Comparison of ENCODE assay signal across 12 cellular contexts in genomic region chr5:68303038-68303738, GRCh38.
DNase-seq lines count a peak whose midpoint lies in the region; ATAC-seq and TF ChIP-seq lines count a peak whose summit lies in the region.
"Had no signal": no experiment of that assay in that cellular context is flagged by ENCODE, and none has a peak within 500 bp of the region (broad histone marks: within the 10 kb centered on the region; RNA-seq: fewer than 3 reads in every experiment).

No MANE protein-coding gene starts in this region.

- H3K9me3 Mint-ChIP-seq in endodermal cell: no peaks in the 10 kb centered on the region
- H3K9me3 Mint-ChIP-seq: dendritic cell treated with granulocyte-macrophage colony-stimulating factor and Interleukin-4, amounts not matched to agents 40 ng/mL and 50 ng/mL, for 4 days had no signal

- DNase-seq in GM04504 (ENCODE audit: low read depth) (peak; percentile 19), NCI-H69 (lab: John Stamatoyannopoulos, UW) (peak; percentile 62), left ventricle myocardium inferior (no peak), Ammon's horn (ENCODE audit: low spot score) (no peak), NCI-H1092 (lab: John Stamatoyannopoulos, UW) (no peak), NCI-H2029 (lab: John Stamatoyannopoulos, UW) (no peak), endodermal cell (no peak)
- DNase-seq: NCI-H345 had no signal

- intact Hi-C loops in left ventricle myocardium inferior (cut with micrococcal nuclease): no loop called here

- no peak overlapping the region for H3K9ac ChIP-seq in endodermal cell (ENCODE audit: extremely low read depth, low read length, poor library complexity, severe bottlenecking)

- H3K4me3 Mint-ChIP-seq in endodermal cell: no peak overlapping the region
- H3K4me3 Mint-ChIP-seq: dendritic cell treated with granulocyte-macrophage colony-stimulating factor and Interleukin-4, amounts not matched to agents 40 ng/mL and 50 ng/mL, for 4 days had no signal

- WGBS in endodermal cell (ENCODE audit: insufficient coverage in 1 of 2, insufficient read length in 1 of 2), 2 experiments: 69 to 100% methylated on average over 1 to 2 of the region's 3 CpGs

- no peak overlapping the region for H3K27ac Mint-ChIP-seq in endodermal cell
- H3K27ac Mint-ChIP-seq: dendritic cell treated with granulocyte-macrophage colony-stimulating factor and Interleukin-4, amounts not matched to agents 40 ng/mL and 50 ng/mL, for 4 days had no signal

- no peaks in the 10 kb centered on the region for H3K27me3 Mint-ChIP-seq in endodermal cell (ENCODE audit: insufficient read depth)
- H3K27me3 Mint-ChIP-seq: dendritic cell treated with granulocyte-macrophage colony-stimulating factor and Interleukin-4, amounts not matched to agents 40 ng/mL and 50 ng/mL, for 4 days had no signal

- H3K27me3 ChIP-seq in left ventricle myocardium inferior (ENCODE audit: low read depth) (no peaks in the 10 kb centered on the region), endodermal cell (ENCODE audit: control insufficient read depth, insufficient read depth, low read length, poor library complexity, severe bottlenecking) (no peaks in the 10 kb centered on the region)
- H3K27me3 ChIP-seq: vagina had no signal

- H3K4me1 Mint-ChIP-seq in endodermal cell: peaks cover 17% of the 10 kb centered on the region

- no peak overlapping the region for H3K4me3 ChIP-seq in left ventricle myocardium inferior
- H3K4me3 ChIP-seq in endodermal cell (ENCODE audit: low read length): no peak overlapping the region
- H3K4me3 ChIP-seq: vagina had no signal

- peak; percentile 85 for ATAC-seq in GM21423 (IDR thresholded peaks at IDR 0.05; ENCODE audit: unreplicated experiment)

- H3K36me3 Mint-ChIP-seq in endodermal cell (ENCODE audit: low read depth): peaks cover 17% of the 10 kb centered on the region

- peaks cover 25% of the 10 kb centered on the region for H3K4me1 ChIP-seq in left ventricle myocardium inferior
- H3K4me1 ChIP-seq in endodermal cell (ENCODE audit: control insufficient read depth, insufficient read depth, low read length): peaks cover 7% of the 10 kb centered on the region
- H3K4me1 ChIP-seq: vagina had no signal

- no peaks in the 10 kb centered on the region for H3K9me3 ChIP-seq in left ventricle myocardium inferior (replicated peaks)
- H3K9me3 ChIP-seq in endodermal cell (ENCODE audit: control insufficient read depth, low read length): no peaks in the 10 kb centered on the region
- H3K9me3 ChIP-seq: vagina had no signal

- TF ChIP-seq CTCF in left ventricle myocardium inferior (IDR thresholded peaks at IDR 0.05; ENCODE audit: borderline replicate concordance): no peak
- TF ChIP-seq CTCF in endodermal cell (conservative IDR thresholded peaks at IDR 0.05): no peak

- H3K27ac ChIP-seq in left ventricle myocardium inferior (replicated peaks) (peak overlapping the region; percentile 11), endodermal cell (ENCODE audit: low read depth, low read length) (no peak overlapping the region)
- H3K27ac ChIP-seq: vagina, VCaP had no signal

- H3K36me3 ChIP-seq in left ventricle myocardium inferior (peaks cover 16% of the 10 kb centered on the region), endodermal cell (ENCODE audit: control insufficient read depth, insufficient read depth, low read length) (peaks cover 31% of the 10 kb centered on the region)

Comparison
In these comparisons a context has a peak if more than half of its experiments do, and no peak if none do; other contexts are left out.
1. DNase-seq: peak in GM04504 (single experiment) and NCI-H69 (single experiment); none in left ventricle myocardium inferior (single experiment), Ammon's horn (single experiment), NCI-H1092 (single experiment), NCI-H2029 (single experiment) and endodermal cell (single experiment).